In the genomic region with DNA sequence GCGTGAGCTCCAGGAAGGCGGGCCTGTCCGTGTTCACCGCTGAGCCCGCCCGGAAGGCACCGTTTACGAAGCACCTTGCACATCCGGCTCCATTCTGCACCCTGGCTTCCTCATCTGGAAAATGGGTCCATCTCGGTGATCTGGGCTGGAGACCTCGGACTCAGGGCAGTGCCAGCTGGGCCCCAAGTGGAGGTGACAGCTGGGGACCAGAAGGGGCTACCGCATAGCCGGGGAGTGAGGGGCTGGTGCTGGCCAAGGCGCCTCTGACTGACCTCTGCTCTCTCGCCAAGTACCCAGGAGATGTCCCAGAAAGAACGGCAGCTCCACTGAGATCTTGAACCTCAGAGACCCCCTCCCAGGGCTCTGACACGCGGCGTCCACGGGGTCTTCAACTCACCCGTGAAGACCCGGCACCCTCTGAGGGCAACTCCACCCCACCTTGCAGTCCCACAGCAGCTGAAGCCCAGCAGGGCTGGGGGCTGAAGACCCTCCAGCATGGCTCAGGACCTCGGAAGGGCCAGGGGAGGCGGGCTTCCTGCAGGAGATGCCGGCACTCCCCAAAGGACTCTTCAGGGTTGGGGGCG, we compare ENCODE assay signal across 18 cellular contexts. TPM values are rescaled to one million over a fixed set of nuclear protein-coding genes. Genes with fewer than 3 reads are reported as not detected.
A peak's percentile ranks its signal among the peaks of the same experiment; 100 is the strongest.
DNase-seq lines count a peak whose midpoint lies in the region; ATAC-seq, FAIRE-seq and TF ChIP-seq lines count a peak whose summit lies in the region.
"Had no signal": no experiment of that assay in that cellular context is flagged by ENCODE, and none has a peak within 500 bp of the region (broad histone marks: within the 10 kb centered on the region; RNA-seq: fewer than 3 reads in every experiment).

No MANE protein-coding gene starts in this region.

- H2AK5ac ChIP-seq in IMR-90 (ENCODE audit: low read depth, low read length) (peak overlapping the region; percentile 95), mesendoderm (ENCODE audit: low read length) (no peak overlapping the region)

- H2BK20ac ChIP-seq in IMR-90 (ENCODE audit: low read depth, low read length), result peak overlapping the region; percentile 82

- ATAC-seq in A549 (no peak), IMR-90 (ENCODE audit: low read depth) (no peak)
- ATAC-seq: K562, PC-3 had no signal

- 93% methylated on average over 23 of the region's 26 CpGs for WGBS in A549 (ENCODE audit: missing lambda C conversion rate)
- WGBS in IMR-90 (ENCODE audit: extremely low coverage in 2 of 2, insufficient read length in 1 of 2), 2 experiments, result 95% methylated on average over 10 of the region's 26 CpGs; no CpG with 5 or more reads in 1 of the 2 experiments
- 86% methylated on average over 22 of the region's 26 CpGs for WGBS in esophagus muscularis mucosa
- no CpG with 5 or more reads among the region's 26 CpGs for WGBS in mesendoderm (ENCODE audit: extremely low coverage, insufficient coverage, low lambda C conversion rate)

- BruUV-seq in IMR-90 (replicated peaks; lab: Mats Ljungman, UMichigan), result no TSS peak

- H3K14ac ChIP-seq in IMR-90 (replicated peaks; ENCODE audit: low read depth, low read length), result peak overlapping the region; percentile 6

- H2BK120ac ChIP-seq in IMR-90 (ENCODE audit: low read depth, low read length), result peak overlapping the region; percentile 82
- H2BK120ac ChIP-seq in mesendoderm (ENCODE audit: low read depth, low read length), result no peak overlapping the region

- H3K79me1 ChIP-seq in IMR-90 (ENCODE audit: low read depth in 1 of 2, low read length in 2 of 2) (no peaks in the 10 kb centered on the region), mesendoderm (ENCODE audit: low read length) (no peaks in the 10 kb centered on the region)

- peak overlapping the region; percentile 29 to 53; a peak in 2 of 4 replicates for H4K8ac ChIP-seq in IMR-90 (ENCODE audit: low read depth in 2 of 2, low read length in 2 of 2)
- H4K8ac ChIP-seq in mesendoderm (ENCODE audit: low read depth, low read length), result no peak overlapping the region

- peaks cover 31% of the 10 kb centered on the region for H3K4me1 Mint-ChIP-seq in osteocyte (ENCODE audit: unreplicated experiment)

- no peak for DNase-seq in A549 (ENCODE audit: low read depth in 1 of 2, low spot score in 1 of 2)
- DNase-seq in IMR-90, result no peak
- no peak for DNase-seq in esophagus muscularis mucosa (ENCODE audit: extremely low spot score)
- peak; percentile 73 for DNase-seq in osteocyte (ENCODE audit: extremely low spot score, unreplicated experiment)
- DNase-seq in NCI-H446 treated with DMSO at 0.1 percent for 48 hours (lab: John Stamatoyannopoulos, UW), result no peak
- no peak for DNase-seq in ascending aorta (ENCODE audit: low spot score in 2 of 2)
- no peak for DNase-seq in mesendoderm
- no peak for DNase-seq in stimulated activated CD4-positive, alpha-beta T cell treated with anti-CD3 and anti-CD28 coated beads, Interleukin-4, amount 100 ng/mL, for 4 hours
- DNase-seq: activated CD4-positive, alpha-beta memory T cell treated with anti-CD3 and anti-CD28 coated beads, Interleukin-2, amount 10 ng/mL, durations not matched to agents 7 days and 5 days; colonic mucosa; NCI-H1092; NCI-H748 treated with DMSO at 0.1 percent for 48 hours; stimulated activated naive CD4-positive, alpha-beta T cell treated with Interleukin-2 at 50 U/mL for 16 hours had no signal

- H3K56ac ChIP-seq in IMR-90 (ENCODE audit: extremely low read depth, insufficient read depth, low read length) (no peak overlapping the region), mesendoderm (ENCODE audit: low read length) (no peak overlapping the region)

- H3K9me3 ChIP-seq in A549 (peaks cover 5% of the 10 kb centered on the region; the same call in 1 of the 3 replicates), IMR-90 (ENCODE audit: control insufficient read depth, insufficient read depth, low read length) (peaks cover 10% of the 10 kb centered on the region), esophagus muscularis mucosa (no peaks in the 10 kb centered on the region), ascending aorta (no peaks in the 10 kb centered on the region)
- H3K9me3 ChIP-seq: colonic mucosa had no signal

- no peak overlapping the region for H3K4me3 Mint-ChIP-seq in osteocyte (ENCODE audit: unreplicated experiment)
- H3K4me3 Mint-ChIP-seq: activated CD4-positive, alpha-beta memory T cell treated with anti-CD3 and anti-CD28 coated beads, Interleukin-2, amount 10 ng/mL, durations not matched to agents 7 days and 5 days had no signal

- H3K27me3 ChIP-seq in IMR-90 (ENCODE audit: control insufficient read depth, insufficient read depth, low read length) (peaks cover 47% of the 10 kb centered on the region), esophagus muscularis mucosa (peaks cover 0 to 7% (median 0%) of the 10 kb centered on the region in 4 donors), ascending aorta (no peaks in the 10 kb centered on the region), mesendoderm (ENCODE audit: insufficient read depth, low read length, poor library complexity) (no peaks in the 10 kb centered on the region)
- H3K27me3 ChIP-seq: colonic mucosa had no signal

- H4K5ac ChIP-seq in IMR-90 (ENCODE audit: low read depth, low read length) (peak overlapping the region; percentile 72; the same call in 1 of the 2 replicates), mesendoderm (ENCODE audit: low read length) (no peak overlapping the region)

- H3K18ac ChIP-seq in IMR-90 (ENCODE audit: low read depth, low read length), result peak overlapping the region; percentile 83
- no peak overlapping the region for H3K18ac ChIP-seq in mesendoderm (ENCODE audit: low read length)

- peaks cover 2% of the 10 kb centered on the region for H3K9me3 Mint-ChIP-seq in osteocyte (ENCODE audit: unreplicated experiment)
- H3K9me3 Mint-ChIP-seq: activated CD4-positive, alpha-beta memory T cell treated with anti-CD3 and anti-CD28 coated beads, Interleukin-2, amount 10 ng/mL, durations not matched to agents 7 days and 5 days had no signal

- in situ Hi-C loops in IMR-90 (cut with MboI; ENCODE audit: low sequenced_read_pairs), result loop anchor here (25.0 kb wide), 1 partner anchor 831 kb away; a partner anchor contains a TSS

- no peak overlapping the region for H2AFZ ChIP-seq in IMR-90 (replicated peaks; ENCODE audit: low read length, poor library complexity)
- H2AFZ ChIP-seq: parathyroid adenoma had no signal

- H3K36me3 ChIP-seq in IMR-90 (ENCODE audit: control insufficient read depth, insufficient read depth, low read length) (no peaks in the 10 kb centered on the region), esophagus muscularis mucosa (no peaks in the 10 kb centered on the region), ascending aorta (no peaks in the 10 kb centered on the region), mesendoderm (ENCODE audit: control insufficient read depth, insufficient read depth, low read length) (no peaks in the 10 kb centered on the region)
- H3K36me3 ChIP-seq: colonic mucosa had no signal

- peaks cover 17% of the 10 kb centered on the region; the same call in 1 of the 2 replicates for H4K20me1 ChIP-seq in IMR-90 (ENCODE audit: insufficient read depth, low read length)

- H3K27ac ChIP-seq in A549 (peak overlapping the region; percentile 71 to 89), IMR-90 (ENCODE audit: insufficient read depth, low read length) (peak overlapping the region; percentile 90), esophagus muscularis mucosa (replicated peaks in 1 of 4) (peak overlapping the region in 3 of 4 donors; percentile 57 to 76 (median 59)), ascending aorta (no peak overlapping the region), mesendoderm (ENCODE audit: low read depth, low read length) (no peak overlapping the region)
- H3K27ac ChIP-seq: epithelial cell of prostate, HL-60, parathyroid adenoma had no signal

- H3K79me2 ChIP-seq in mesendoderm (ENCODE audit: control insufficient read depth, insufficient read depth, low read length), result no peaks in the 10 kb centered on the region
- H3K79me2 ChIP-seq: parathyroid adenoma had no signal

- peak overlapping the region; percentile 45 for H2AK9ac ChIP-seq in IMR-90 (replicated peaks; ENCODE audit: low read depth, low read length, poor library complexity)

- POLR2A ChIA-PET in A549 (lab: Yijun Ruan, JAX) (interaction anchor here (1.2 kb wide), 1 partner anchor 9 kb away, joined by 3 read pairs; no protein-coding TSS in a partner anchor), IMR-90 (lab: Charles Lee; ENCODE audit: unreplicated experiment) (no interaction called here)

- H3K23ac ChIP-seq in IMR-90 (ENCODE audit: low read depth, low read length) (peak overlapping the region; percentile 10; the same call in 1 of the 2 replicates), mesendoderm (ENCODE audit: low read length) (no peak overlapping the region)

- no peak for FAIRE-seq in A549 (lab: Jason Lieb, UNC)

- H3K9ac ChIP-seq in IMR-90 (ENCODE audit: low read depth, low read length) (no peak overlapping the region), mesendoderm (ENCODE audit: low read length) (no peak overlapping the region)
- H3K9ac ChIP-seq: parathyroid adenoma had no signal

- H2BK15ac ChIP-seq in IMR-90 (ENCODE audit: low read depth, low read length), result peak overlapping the region; percentile 32; the same call in 2 of the 3 replicates
- H2BK15ac ChIP-seq in mesendoderm (replicated peaks; ENCODE audit: low read depth), result no peak overlapping the region

- TF ChIP-seq POLR2A in A549 (IDR thresholded peaks at IDR 0.05; ENCODE audit: low read length) (no peak), IMR-90 (IDR thresholded peaks at IDR 0.05; ENCODE audit: low read depth, low read length) (no peak), esophagus muscularis mucosa (IDR thresholded peaks at IDR 0.05; ENCODE audit: low read depth) (no peak)

- H3K4me2 ChIP-seq in A549 (peak overlapping the region; percentile 73), IMR-90 (ENCODE audit: low read depth, low read length) (peak overlapping the region; percentile 78), mesendoderm (ENCODE audit: low read length) (no peak overlapping the region)

- TF ChIP-seq RAD21 in A549 (conservative IDR thresholded peaks at IDR 0.05 in 1 of 2, IDR thresholded peaks at IDR 0.05 in 1 of 2), result no peak
- no peak for TF ChIP-seq RAD21 in IMR-90 (IDR thresholded peaks at IDR 0.05; ENCODE audit: low read length)

- peaks cover 70% of the 10 kb centered on the region for H3K4me1 ChIP-seq in A549
- H3K4me1 ChIP-seq in IMR-90 (ENCODE audit: control insufficient read depth, insufficient read depth, low read length), result peaks cover 29% of the 10 kb centered on the region
- peaks cover 21 to 53% (median 40%) of the 10 kb centered on the region in 4 donors for H3K4me1 ChIP-seq in esophagus muscularis mucosa
- H3K4me1 ChIP-seq in ascending aorta, result peaks cover 0 to 10% of the 10 kb centered on the region in 2 donors
- no peaks in the 10 kb centered on the region for H3K4me1 ChIP-seq in mesendoderm (ENCODE audit: control insufficient read depth, low read depth, low read length)
- H3K4me1 ChIP-seq: colonic mucosa, parathyroid adenoma had no signal

- H3K27me3 Mint-ChIP-seq in osteocyte (ENCODE audit: unreplicated experiment), result peaks cover 45% of the 10 kb centered on the region

- H3K4ac ChIP-seq in IMR-90 (ENCODE audit: low read depth, low read length) (peak overlapping the region; percentile 57), mesendoderm (ENCODE audit: low read depth, low read length) (no peak overlapping the region)

- no peaks in the 10 kb centered on the region for H3K36me3 Mint-ChIP-seq in osteocyte (ENCODE audit: unreplicated experiment)

- dilution Hi-C loops in IMR-90 (cut with HindIII; ENCODE audit: low sequenced_read_pairs, unreplicated experiment), result no loop called here

- intact Hi-C loops in IMR-90 (cut with micrococcal nuclease) (no loop called here), esophagus muscularis mucosa (cut with DNase I) (no loop called here), ascending aorta (cut with DNase I) (no loop called here)

- H4K91ac ChIP-seq in IMR-90 (ENCODE audit: insufficient read depth, low read depth, low read length), result peak overlapping the region; percentile 68

- H2BK5ac ChIP-seq in IMR-90 (ENCODE audit: low read depth, low read length, poor library complexity, severe bottlenecking), result peak overlapping the region; percentile 15
- H2BK5ac ChIP-seq in mesendoderm (ENCODE audit: low read length), result no peak overlapping the region

- H3K27ac Mint-ChIP-seq in osteocyte (ENCODE audit: unreplicated experiment), result no peak overlapping the region
- H3K27ac Mint-ChIP-seq: activated CD4-positive, alpha-beta memory T cell treated with anti-CD3 and anti-CD28 coated beads, Interleukin-2, amount 10 ng/mL, durations not matched to agents 7 days and 5 days had no signal

- TF ChIP-seq CTCF in A549 (IDR thresholded peaks at IDR 0.05), result no peak
- TF ChIP-seq CTCF in IMR-90 (conservative IDR thresholded peaks at IDR 0.05; ENCODE audit: low read depth, low read length), result no peak
- TF ChIP-seq CTCF in esophagus muscularis mucosa (IDR thresholded peaks at IDR 0.05), result no peak
- TF ChIP-seq CTCF in osteocyte (IDR thresholded peaks at IDR 0.05), result no peak
- no peak for TF ChIP-seq CTCF in ascending aorta (IDR thresholded peaks at IDR 0.05)

- CTCF ChIA-PET in A549 (lab: Yijun Ruan, JAX), result interaction anchor here (0.8 to 1.8 kb wide), 7 partner anchors 8 to 178 kb away, joined by 3 to 5 read pairs (median 4); a partner anchor contains a TSS
- CTCF ChIA-PET in IMR-90 (lab: Yijun Ruan, JAX), result interaction anchor here (1.2 to 1.5 kb wide), 5 partner anchors 11 to 808 kb away, joined by 3 to 7 read pairs (median 4); no protein-coding TSS in a partner anchor

- H3K9me1 ChIP-seq in IMR-90 (ENCODE audit: insufficient read depth, low read length), result peaks cover 13% of the 10 kb centered on the region

- TF ChIP-seq EP300 in A549 (IDR thresholded peaks at IDR 0.05) (no peak), esophagus muscularis mucosa (IDR thresholded peaks at IDR 0.05) (no peak)

- H3K4me3 ChIP-seq in A549 (no peak overlapping the region), IMR-90 (ENCODE audit: insufficient read depth, low read depth, low read length) (no peak overlapping the region), esophagus muscularis mucosa (no peak overlapping the region), ascending aorta (no peak overlapping the region), mesendoderm (ENCODE audit: low read length) (no peak overlapping the region)
- H3K4me3 ChIP-seq: colonic mucosa, K562 had no signal

RNA-seq across cellular contexts. Expression of a gene that starts 52.3 kb away (rescaled TPM):
- polyA plus RNA-seq in A549 (2011; rRNA removed) (1.2 and 1.8 TPM in 2 replicates), A549 (2017; fragmentation: RNase III; extraction: RNeasy Plus Mini Kit Qiagen cat#74134 plus additional on column Dnase treatment) (4.2 to 5.3 TPM (median 4.4 TPM) in 3 replicates), IMR-90 (2012; rRNA removed) (not detected in 2 replicates)
- polyA plus RNA-seq in A549 (2012; cell fraction: cytosol; rRNA removed), result 4.3 and 5.6 TPM in 2 replicates
- 17.3 and 32.0 TPM in 2 replicates for polyA plus RNA-seq in A549 (2012; cell fraction: nucleus; rRNA removed)
- polyA minus RNA-seq in A549 (2011; rRNA and poly(A)+ RNA removed), result 2.8 and 5.3 TPM in 2 replicates
- total RNA-seq in IMR-90 (2012; rRNA removed) (not detected in 2 replicates), esophagus muscularis mucosa (1 to 10 TPM; 3.0 to 6.6 (median 5.4) TPM), osteocyte (not detected in 2 replicates), ascending aorta (6.5 TPM)
- not detected in 2 replicates for polyA plus RNA-seq in IMR-90 (2012; cell fraction: cytosol; rRNA removed)
- not detected in 2 replicates for polyA plus RNA-seq in IMR-90 (2012; cell fraction: nucleus; rRNA removed; ENCODE audit: low replicate concordance)
- 4.1 TPM for polyA plus RNA-seq in mesendoderm (2013, experiment 1 of 2)
- 3.1 TPM for polyA plus RNA-seq in mesendoderm (2013, experiment 2 of 2)

Comparison
In these comparisons a context has a peak if more than half of its experiments do, and no peak if none do; other contexts are left out.
1. H3K27ac ChIP-seq: peak in A549 (2 of 2), IMR-90 (single experiment) and esophagus muscularis mucosa (3 of 4); none in ascending aorta (0 of 2) and mesendoderm (single experiment).